Comparison of ENCODE assay signal across 19 cellular contexts in genomic region chr4:126354784-126355183, GRCh38.
DNase-seq lines count a peak whose midpoint lies in the region; ATAC-seq and TF ChIP-seq lines count a peak whose summit lies in the region.
"Had no signal": no experiment of that assay in that cellular context is flagged by ENCODE, and none has a peak within 500 bp of the region (broad histone marks: within the 10 kb centered on the region; RNA-seq: fewer than 3 reads in every experiment).

No MANE protein-coding gene starts in this region.

- no TSS peak for BruUV-seq in A673 (replicated peaks; lab: Mats Ljungman, UMichigan)

- intact Hi-C loops in A673 (cut with micrococcal nuclease; ENCODE audit: unreplicated experiment), result no loop called here

- CTCF ChIA-PET in A673 (lab: Charles Lee), result no interaction called here
- CTCF ChIA-PET in activated naive CD4-positive, alpha-beta T cell treated with anti-CD3 and anti-CD28 coated beads, Interleukin-2, amount 10 ng/mL, durations not matched to agents 7 days and 5 days (lab: Charles Lee), result no interaction called here

- no peaks in the 10 kb centered on the region for H3K4me1 Mint-ChIP-seq in activated naive CD4-positive, alpha-beta T cell treated with anti-CD3 and anti-CD28 coated beads, Interleukin-2, amount 10 ng/mL, durations not matched to agents 7 days and 5 days
- H3K4me1 Mint-ChIP-seq: CD14-positive monocyte had no signal

- H3K9me3 Mint-ChIP-seq in activated naive CD4-positive, alpha-beta T cell treated with anti-CD3 and anti-CD28 coated beads, Interleukin-2, amount 10 ng/mL, durations not matched to agents 7 days and 5 days, result peaks cover 2% of the 10 kb centered on the region
- H3K9me3 Mint-ChIP-seq: dendritic cell treated with granulocyte-macrophage colony-stimulating factor and Interleukin-4, amounts not matched to agents 40 ng/mL and 50 ng/mL, for 4 days had no signal

- H3K27me3 ChIP-seq in RWPE2 (ENCODE audit: insufficient read depth, poor library complexity, severe bottlenecking) (no peaks in the 10 kb centered on the region), foreskin keratinocyte (no peaks in the 10 kb centered on the region), A673 (replicated peaks; ENCODE audit: insufficient read depth, low read depth, low read length, poor library complexity) (no peaks in the 10 kb centered on the region)

- no peaks in the 10 kb centered on the region for H3K4me1 ChIP-seq in RWPE2 (ENCODE audit: insufficient read depth, poor library complexity, severe bottlenecking)
- no peaks in the 10 kb centered on the region for H3K4me1 ChIP-seq in foreskin keratinocyte
- no peaks in the 10 kb centered on the region for H3K4me1 ChIP-seq in A673 (ENCODE audit: insufficient read depth, low read length, poor library complexity, severe bottlenecking)

- no peaks in the 10 kb centered on the region for H3K36me3 ChIP-seq in RWPE2 (ENCODE audit: low read depth)
- no peaks in the 10 kb centered on the region for H3K36me3 ChIP-seq in A673 (ENCODE audit: insufficient read depth, low read length, poor library complexity, severe bottlenecking)

- H3K27me3 Mint-ChIP-seq in activated naive CD4-positive, alpha-beta T cell treated with anti-CD3 and anti-CD28 coated beads, Interleukin-2, amount 10 ng/mL, durations not matched to agents 7 days and 5 days, result no peaks in the 10 kb centered on the region
- H3K27me3 Mint-ChIP-seq: dendritic cell treated with granulocyte-macrophage colony-stimulating factor and Interleukin-4, amounts not matched to agents 40 ng/mL and 50 ng/mL, for 4 days; progenitor cell of endocrine pancreas had no signal

- no peak overlapping the region for H3K27ac Mint-ChIP-seq in activated naive CD4-positive, alpha-beta T cell treated with anti-CD3 and anti-CD28 coated beads, Interleukin-2, amount 10 ng/mL, durations not matched to agents 7 days and 5 days
- H3K27ac Mint-ChIP-seq: activated CD8-positive, alpha-beta T cell treated with anti-CD3 and anti-CD28 coated beads, Interleukin-2, amount 10 ng/mL, durations not matched to agents 7 days and 5 days; CD14-positive monocyte; dendritic cell treated with granulocyte-macrophage colony-stimulating factor and Interleukin-4, amounts not matched to agents 40 ng/mL and 50 ng/mL, for 4 days; progenitor cell of endocrine pancreas had no signal

- no peak overlapping the region for H3K27ac ChIP-seq in RWPE2 (ENCODE audit: poor library complexity, severe bottlenecking)
- no peak overlapping the region for H3K27ac ChIP-seq in foreskin keratinocyte
- H3K27ac ChIP-seq in A673 (ENCODE audit: low read depth, low read length, poor library complexity, severe bottlenecking), result no peak overlapping the region

- H3K4me3 Mint-ChIP-seq in activated naive CD4-positive, alpha-beta T cell treated with anti-CD3 and anti-CD28 coated beads, Interleukin-2, amount 10 ng/mL, durations not matched to agents 7 days and 5 days, result no peak overlapping the region
- H3K4me3 Mint-ChIP-seq: activated CD8-positive, alpha-beta T cell treated with anti-CD3 and anti-CD28 coated beads, Interleukin-2, amount 10 ng/mL, durations not matched to agents 7 days and 5 days; CD14-positive monocyte; dendritic cell treated with granulocyte-macrophage colony-stimulating factor and Interleukin-4, amounts not matched to agents 40 ng/mL and 50 ng/mL, for 4 days had no signal

- H3K9me3 ChIP-seq in RWPE2 (ENCODE audit: severe bottlenecking) (no peaks in the 10 kb centered on the region), A673 (ENCODE audit: low read depth, low read length, poor library complexity, severe bottlenecking) (no peaks in the 10 kb centered on the region)

- peak; percentile 53 for DNase-seq in DMS53 (lab: John Stamatoyannopoulos, UW)
- DNase-seq in NCI-H1694 treated with DMSO at 0.1 percent for 48 hours (lab: John Stamatoyannopoulos, UW), result peak; percentile 16
- DNase-seq in RWPE2 (ENCODE audit: low spot score), result no peak
- DNase-seq in foreskin keratinocyte, result peak; percentile 14 to 50
- DNase-seq in A673 (ENCODE audit: low spot score), result no peak
- no peak for DNase-seq in SKM-1 (lab: John Stamatoyannopoulos, UW; ENCODE audit: unreplicated experiment)
- DNase-seq in activated naive CD4-positive, alpha-beta T cell treated with anti-CD3 and anti-CD28 coated beads, Interleukin-2, amount 10 ng/mL, durations not matched to agents 7 days and 5 days, result no peak
- DNase-seq: activated CD4-positive, CD25-positive, alpha-beta regulatory T cell treated with anti-CD3 and anti-CD28 coated beads, Interleukin-2, amount 50 U/mL, for 72 hours; activated CD8-positive, alpha-beta T cell treated with anti-CD3 and anti-CD28 coated beads, Interleukin-2, amount 10 ng/mL, durations not matched to agents 7 days and 5 days; amniotic stem cell; HCEC 1CT; hypothalamus; MV-4-11; NCI-H187; NCI-H526 treated with DMSO at 0.1 percent for 48 hours; SHP77 had no signal

- POLR2A ChIA-PET in A673 (lab: Charles Lee; ENCODE audit: low non-redundant PET), result no interaction called here

- ATAC-seq in RWPE2 (ENCODE audit: low read depth) (peak; percentile 58; the same call in 2 of the 3 replicates), foreskin keratinocyte (no peak)
- ATAC-seq: activated CD8-positive, alpha-beta T cell treated with anti-CD3 and anti-CD28 coated beads, Interleukin-2, amount 10 ng/mL, durations not matched to agents 7 days and 5 days had no signal

- TF ChIP-seq CTCF in RWPE2 (IDR thresholded peaks at IDR 0.05; ENCODE audit: poor library complexity, severe bottlenecking) (no peak), foreskin keratinocyte (conservative IDR thresholded peaks at IDR 0.05) (no peak), A673 (conservative IDR thresholded peaks at IDR 0.05; ENCODE audit: low read depth, low read length) (no peak)

- H3K4me3 ChIP-seq in RWPE2 (ENCODE audit: severe bottlenecking) (no peak overlapping the region), A673 (ENCODE audit: low read depth, low read length, poor library complexity, severe bottlenecking) (no peak overlapping the region)

- H3K36me3 Mint-ChIP-seq in activated naive CD4-positive, alpha-beta T cell treated with anti-CD3 and anti-CD28 coated beads, Interleukin-2, amount 10 ng/mL, durations not matched to agents 7 days and 5 days, result no peaks in the 10 kb centered on the region
- H3K36me3 Mint-ChIP-seq: CD14-positive monocyte had no signal

Comparison
In these comparisons a context has a peak if more than half of its experiments do, and no peak if none do; other contexts are left out.
1. DNase-seq: peak in DMS53 (single experiment), NCI-H1694 treated with DMSO at 0.1 percent for 48 hours (single experiment) and foreskin keratinocyte (2 of 2); none in RWPE2 (single experiment), A673 (single experiment), SKM-1 (single experiment) and activated naive CD4-positive, alpha-beta T cell treated with anti-CD3 and anti-CD28 coated beads, Interleukin-2, amount 10 ng/mL, durations not matched to agents 7 days and 5 days (single experiment).